8 cellular contexts compared by ENCODE assay signal in genomic region chr1:223748405-223748772, GRCh38. TPM values are rescaled to one million over a fixed set of nuclear protein-coding genes. Genes with fewer than 3 reads are reported as not detected.
A peak's percentile ranks its signal among the peaks of the same experiment; 100 is the strongest.
DNase-seq lines count a peak whose midpoint lies in the region; ATAC-seq, FAIRE-seq and TF ChIP-seq lines count a peak whose summit lies in the region.

No MANE protein-coding gene starts in this region.

- CTCF ChIA-PET in HepG2 (lab: Yijun Ruan, JAX; ENCODE audit: low intra/inter-chr PET ratio, low total read pairs): interaction anchor here (1.4 to 3.6 kb wide), 2 partner anchors 50 to 52 kb away, joined by 11 to 49 read pairs; no protein-coding TSS in a partner anchor

- no peaks in the 10 kb centered on the region for H3K9me3 ChIP-seq in liver (ENCODE audit: control insufficient read depth in 4 of 4, low read length in 3 of 4)
- H3K9me3 ChIP-seq in HepG2 (ENCODE audit: low read length): no peaks in the 10 kb centered on the region
- no peaks in the 10 kb centered on the region for H3K9me3 ChIP-seq in adipocyte (ENCODE audit: control insufficient read depth, low read length)

- H3K79me2 ChIP-seq in HepG2 (ENCODE audit: insufficient read depth, low read length): no peaks in the 10 kb centered on the region

- DNase-seq in HepG2 (ENCODE audit: low spot score): no peak
- peak; percentile 56 for DNase-seq in adipocyte (ENCODE audit: low read depth)
- DNase-seq in inferior parietal cortex (ENCODE audit: extremely low spot score): peak; percentile 9
- DNase-seq in amniotic stem cell (lab: John Stamatoyannopoulos, UW): no peak

- TF ChIP-seq POLR2A in HepG2 (IDR thresholded peaks at IDR 0.05; ENCODE audit: insufficient read depth in 1 of 2, low read depth in 2 of 2, low read length in 2 of 2): no peak

- POLR2A ChIA-PET in HepG2 (lab: Yijun Ruan, JAX): no interaction called here

- TF ChIP-seq EP300 in HepG2 (IDR thresholded peaks at IDR 0.05; ENCODE audit: low read depth in 2 of 2, low read length in 2 of 2) (no peak), HepG2 (CRISPR knock-in tag; IDR thresholded peaks at IDR 0.05; ENCODE audit: borderline replicate concordance) (no peak)

- no peak for FAIRE-seq in HepG2 (lab: Jason Lieb, UNC)

- no peak overlapping the region for H3K4me2 ChIP-seq in HepG2 (ENCODE audit: low read depth, low read length)

- no peak overlapping the region for H2AFZ ChIP-seq in HepG2 (ENCODE audit: low read length)

- no peaks in the 10 kb centered on the region for H4K20me1 ChIP-seq in HepG2 (ENCODE audit: insufficient read depth, low read length)

- H3K4me1 ChIP-seq in liver (ENCODE audit: control insufficient read depth in 4 of 4, insufficient read depth in 4 of 4, low read length in 3 of 4): peaks cover 0 to 12% (median 7%) of the 10 kb centered on the region in 4 donors
- peaks cover 17% of the 10 kb centered on the region for H3K4me1 ChIP-seq in HepG2 (ENCODE audit: insufficient read depth, low read length)
- peaks cover 28% of the 10 kb centered on the region for H3K4me1 ChIP-seq in adipocyte (ENCODE audit: control insufficient read depth, insufficient read depth, low read length)

- in situ Hi-C loops in HepG2 (cut with HindIII; ENCODE audit: extremely low pct_ligation_motif_present, low pct_unique_long_range_greater_than_20kb): no loop called here

- intact Hi-C loops in HepG2 (cut with micrococcal nuclease; ENCODE audit: unreplicated experiment): loop anchor here (5.0 kb wide), 1 partner anchor 36 kb away; the partner anchor contains the start of gene CAPN2

- ATAC-seq in HepG2 (no peak), GM19452 (IDR thresholded peaks at IDR 0.05; ENCODE audit: unreplicated experiment) (no peak), GM18870 (IDR thresholded peaks at IDR 0.05; ENCODE audit: unreplicated experiment) (no peak)

- peak overlapping the region in 1 of 2 donors; percentile 51 for H3K27ac ChIP-seq in liver (ENCODE audit: low read depth in 1 of 2, low read length in 2 of 2)
- no peak overlapping the region for H3K27ac ChIP-seq in HepG2 (ENCODE audit: extremely low read length, insufficient read depth, low read length)
- peak overlapping the region; percentile 48 for H3K27ac ChIP-seq in temporal lobe (ENCODE audit: low read depth, low read length)

- TF ChIP-seq RAD21 in liver (IDR thresholded peaks at IDR 0.05) (no peak), HepG2 (CRISPR knock-in tag; IDR thresholded peaks at IDR 0.05) (no peak)

- BruUV-seq in HepG2 (replicated peaks; lab: Mats Ljungman, UMichigan): no TSS peak

- H3K36me3 ChIP-seq in liver (ENCODE audit: control insufficient read depth in 4 of 4, insufficient read depth in 3 of 4, low read depth in 1 of 4, low read length in 3 of 4) (peaks cover 0 to 12% (median 6%) of the 10 kb centered on the region in 4 donors), HepG2 (replicated peaks in 1 of 2; ENCODE audit: control insufficient read depth in 1 of 2, insufficient read depth in 2 of 2, low read length in 2 of 2) (no peaks in the 10 kb centered on the region; a peak in 1 of 5 replicates), adipocyte (ENCODE audit: control insufficient read depth, insufficient read depth, low read length, severe bottlenecking) (peaks cover 86% of the 10 kb centered on the region)

- H3K4me3 ChIP-seq in liver (ENCODE audit: low read depth in 1 of 3, low read length in 3 of 3) (peak overlapping the region in 2 of 3 donors; percentile 56 to 73), HepG2 (replicated peaks in 1 of 3; ENCODE audit: insufficient read depth in 1 of 3, low read depth in 2 of 3, low read length in 3 of 3) (no peak overlapping the region), adipocyte (ENCODE audit: low read length) (peak overlapping the region; percentile 60)

- TF ChIP-seq CTCF in liver (IDR thresholded peaks at IDR 0.05; ENCODE audit: low read depth, low read length, missing input control) (no peak), HepG2 (CRISPR knock-in tag; IDR thresholded peaks at IDR 0.05) (no peak)

- H3K9ac ChIP-seq in liver (ENCODE audit: low read depth in 1 of 2, low read length in 2 of 2) (no peak overlapping the region), HepG2 (ENCODE audit: insufficient read depth, low read depth, low read length) (no peak overlapping the region), adipocyte (ENCODE audit: low read length) (peak overlapping the region; percentile 74)

- WGBS in liver: 56% methylated on average over 18 of the region's 18 CpGs
- 75% methylated on average over 13 of the region's 18 CpGs for WGBS in HepG2 (ENCODE audit: low lambda C conversion rate)

- H3K27me3 ChIP-seq in liver (ENCODE audit: control insufficient read depth in 4 of 4, insufficient read depth in 4 of 4, low read length in 3 of 4): no peaks in the 10 kb centered on the region
- 0 out of 5 replicates have a peak, but pooled peaks cover 0 to 2% of the 10 kb centered on the region in 2 experiments for H3K27me3 ChIP-seq in HepG2 (ENCODE audit: control insufficient read depth in 1 of 2, insufficient read depth in 2 of 2, low read length in 2 of 2)
- H3K27me3 ChIP-seq in adipocyte (replicated peaks; ENCODE audit: control insufficient read depth, insufficient read depth, low read length): no peaks in the 10 kb centered on the region

TF ChIP-seq in liver, 16 proteins besides CTCF, POLR2A, EP300 and RAD21 (continues in another document):
- TF ChIP-seq GABPA (IDR thresholded peaks at IDR 0.05 in 1 of 2, conservative IDR thresholded peaks at IDR 0.05 in 1 of 2): no peak
- TF ChIP-seq ZBTB33 (IDR thresholded peaks at IDR 0.05): no peak
- TF ChIP-seq FOXA1 (IDR thresholded peaks at IDR 0.05): no peak
- TF ChIP-seq EGR1 (IDR thresholded peaks at IDR 0.05; ENCODE audit: low read depth in 2 of 2): no peak
- TF ChIP-seq NR2F2 (IDR thresholded peaks at IDR 0.05): no peak
- TF ChIP-seq HNF4A (conservative IDR thresholded peaks at IDR 0.05): no peak

TF ChIP-seq in HepG2, 621 proteins besides CTCF, POLR2A, EP300 and RAD21:
- TF ChIP-seq ZBTB7A (CRISPR knock-in tag; IDR thresholded peaks at IDR 0.05) (no peak), NR0B2 (CRISPR knock-in tag; IDR thresholded peaks at IDR 0.05) (no peak), BORCS8-MEF2B (CRISPR knock-in tag; IDR thresholded peaks at IDR 0.05) (no peak), ZNF552 (CRISPR knock-in tag; IDR thresholded peaks at IDR 0.05; ENCODE audit: borderline replicate concordance) (no peak), ZNF232 (CRISPR knock-in tag; IDR thresholded peaks at IDR 0.05; ENCODE audit: borderline replicate concordance) (no peak)

RNA-seq across cellular contexts. Expression of gene CAPN2, which starts 36.0 kb away (rescaled TPM):
- total RNA-seq in liver (10 to 100 TPM; 11.2 to 20.7 TPM), HepG2 (2016; rRNA removed; fragmentation: Illumina TruSeq; extraction: Trizol) (6.2 and 7.8 TPM in 2 replicates), temporal lobe (42.0 TPM)
- polyA plus RNA-seq in liver (10 to 100 TPM; 11.5 to 19.4 TPM), HepG2 (2011; rRNA removed) (7.4 and 10.8 TPM in 2 replicates)
- 2.0 and 2.6 TPM in 2 replicates for total RNA-seq in HepG2 (2016; cell fraction: cytosol; rRNA removed; fragmentation: Illumina TruSeq; extraction: Trizol; ENCODE audit: low read depth)
- total RNA-seq in HepG2 (2016; cell fraction: insoluble cytoplasmic fraction; rRNA removed; fragmentation: Illumina TruSeq; extraction: Trizol): 6.2 and 7.8 TPM in 2 replicates
- 5.4 and 5.5 TPM in 2 replicates for total RNA-seq in HepG2 (2016; cell fraction: membrane; rRNA removed; fragmentation: Illumina TruSeq; extraction: Trizol)
- 4.8 and 5.3 TPM in 2 replicates for total RNA-seq in HepG2 (2016; cell fraction: nucleus; rRNA removed; fragmentation: Illumina TruSeq; extraction: Trizol)
- polyA plus RNA-seq in HepG2 (2011; cell fraction: cytosol; rRNA removed): 3.5 and 4.8 TPM in 2 replicates
- 27.6 and 31.4 TPM in 2 replicates for polyA plus RNA-seq in HepG2 (2011; cell fraction: nucleus; rRNA removed)
- 7.0 and 8.4 TPM in 2 replicates for polyA plus RNA-seq in HepG2 (2012)
- polyA plus RNA-seq in HepG2 (2016; cell fraction: cytosol; fragmentation: Illumina TruSeq; extraction: Trizol; ENCODE audit: low read depth): 2.3 and 2.7 TPM in 2 replicates
- polyA plus RNA-seq in HepG2 (2016; cell fraction: insoluble cytoplasmic fraction; fragmentation: Illumina TruSeq; extraction: Trizol; ENCODE audit: low read depth): 8.9 and 9.2 TPM in 2 replicates
- 4.9 and 5.3 TPM in 2 replicates for polyA plus RNA-seq in HepG2 (2016; cell fraction: membrane; fragmentation: Illumina TruSeq; extraction: Trizol; ENCODE audit: low read depth)
- polyA plus RNA-seq in HepG2 (2016; cell fraction: nucleus; fragmentation: Illumina TruSeq; extraction: Trizol; ENCODE audit: insufficient read depth, low read depth): 9.2 and 12.8 TPM in 2 replicates
- 5.0 and 63.8 TPM in 2 replicates for polyA minus RNA-seq in HepG2 (2011; rRNA and poly(A)+ RNA removed; ENCODE audit: low replicate concordance)
- polyA minus RNA-seq in HepG2 (2011; cell fraction: cytosol; rRNA and poly(A)+ RNA removed): 4.1 and 4.3 TPM in 2 replicates
- polyA minus RNA-seq in HepG2 (2011; cell fraction: nucleus; rRNA and poly(A)+ RNA removed): 7.7 and 11.3 TPM in 2 replicates

Comparison
In these comparisons a context has a peak if more than half of its experiments do, and no peak if none do; other contexts are left out.
1. H3K4me3 ChIP-seq: peak in liver (2 of 3) and adipocyte (single experiment); none in HepG2 (0 of 3).
2. DNase-seq: peak in adipocyte (single experiment) and inferior parietal cortex (single experiment); none in HepG2 (single experiment) and amniotic stem cell (single experiment).